Comparison of ENCODE assay signal across 1 cellular context in the genomic region with DNA sequence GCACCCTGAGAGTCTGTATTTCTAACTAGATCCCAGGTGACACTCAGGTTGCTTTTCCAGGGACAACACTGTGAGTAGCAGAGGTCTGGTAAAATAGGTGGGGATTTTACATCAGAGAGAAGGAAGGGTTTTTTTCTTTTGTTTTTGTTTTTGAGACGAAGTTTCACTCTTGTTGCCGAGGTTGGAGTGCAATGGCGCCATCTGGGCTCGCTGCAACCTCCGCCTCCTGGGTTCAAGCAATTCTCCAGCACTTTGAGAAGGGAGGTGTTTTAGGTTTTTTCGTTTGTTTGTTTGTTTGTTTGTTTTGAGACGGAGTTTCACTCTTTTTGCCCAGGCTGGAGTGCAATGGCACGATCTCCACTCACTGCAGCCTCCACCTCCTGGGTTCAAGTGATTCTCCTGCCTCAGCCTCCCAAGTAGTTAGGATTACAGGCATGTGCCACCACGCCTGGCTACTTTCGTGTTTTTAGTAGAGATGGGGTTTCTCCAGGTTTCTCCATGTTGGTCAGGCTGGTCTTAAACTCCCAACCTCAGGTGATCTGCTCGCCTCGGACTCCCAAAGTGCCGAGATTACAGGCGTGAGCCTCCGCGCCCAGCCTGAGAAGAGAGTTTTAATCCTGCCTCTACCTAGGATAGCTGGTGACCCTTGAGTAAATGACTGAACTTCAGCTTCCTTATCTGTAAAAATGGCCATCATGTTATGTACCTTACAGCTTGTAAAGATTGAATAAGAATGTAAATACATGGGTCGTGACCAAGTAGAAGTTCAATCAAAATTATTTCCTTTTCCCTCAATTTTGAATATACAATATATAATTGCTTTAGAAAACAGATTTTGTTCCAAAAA.
TF ChIP-seq lines count a peak whose summit lies in the region.

No MANE protein-coding gene starts in this region.

TF ChIP-seq in GM23338, 12 proteins besides CTCF, POLR2A, EP300 and RAD21 (continued from another document):
- TF ChIP-seq, protein P1, sequence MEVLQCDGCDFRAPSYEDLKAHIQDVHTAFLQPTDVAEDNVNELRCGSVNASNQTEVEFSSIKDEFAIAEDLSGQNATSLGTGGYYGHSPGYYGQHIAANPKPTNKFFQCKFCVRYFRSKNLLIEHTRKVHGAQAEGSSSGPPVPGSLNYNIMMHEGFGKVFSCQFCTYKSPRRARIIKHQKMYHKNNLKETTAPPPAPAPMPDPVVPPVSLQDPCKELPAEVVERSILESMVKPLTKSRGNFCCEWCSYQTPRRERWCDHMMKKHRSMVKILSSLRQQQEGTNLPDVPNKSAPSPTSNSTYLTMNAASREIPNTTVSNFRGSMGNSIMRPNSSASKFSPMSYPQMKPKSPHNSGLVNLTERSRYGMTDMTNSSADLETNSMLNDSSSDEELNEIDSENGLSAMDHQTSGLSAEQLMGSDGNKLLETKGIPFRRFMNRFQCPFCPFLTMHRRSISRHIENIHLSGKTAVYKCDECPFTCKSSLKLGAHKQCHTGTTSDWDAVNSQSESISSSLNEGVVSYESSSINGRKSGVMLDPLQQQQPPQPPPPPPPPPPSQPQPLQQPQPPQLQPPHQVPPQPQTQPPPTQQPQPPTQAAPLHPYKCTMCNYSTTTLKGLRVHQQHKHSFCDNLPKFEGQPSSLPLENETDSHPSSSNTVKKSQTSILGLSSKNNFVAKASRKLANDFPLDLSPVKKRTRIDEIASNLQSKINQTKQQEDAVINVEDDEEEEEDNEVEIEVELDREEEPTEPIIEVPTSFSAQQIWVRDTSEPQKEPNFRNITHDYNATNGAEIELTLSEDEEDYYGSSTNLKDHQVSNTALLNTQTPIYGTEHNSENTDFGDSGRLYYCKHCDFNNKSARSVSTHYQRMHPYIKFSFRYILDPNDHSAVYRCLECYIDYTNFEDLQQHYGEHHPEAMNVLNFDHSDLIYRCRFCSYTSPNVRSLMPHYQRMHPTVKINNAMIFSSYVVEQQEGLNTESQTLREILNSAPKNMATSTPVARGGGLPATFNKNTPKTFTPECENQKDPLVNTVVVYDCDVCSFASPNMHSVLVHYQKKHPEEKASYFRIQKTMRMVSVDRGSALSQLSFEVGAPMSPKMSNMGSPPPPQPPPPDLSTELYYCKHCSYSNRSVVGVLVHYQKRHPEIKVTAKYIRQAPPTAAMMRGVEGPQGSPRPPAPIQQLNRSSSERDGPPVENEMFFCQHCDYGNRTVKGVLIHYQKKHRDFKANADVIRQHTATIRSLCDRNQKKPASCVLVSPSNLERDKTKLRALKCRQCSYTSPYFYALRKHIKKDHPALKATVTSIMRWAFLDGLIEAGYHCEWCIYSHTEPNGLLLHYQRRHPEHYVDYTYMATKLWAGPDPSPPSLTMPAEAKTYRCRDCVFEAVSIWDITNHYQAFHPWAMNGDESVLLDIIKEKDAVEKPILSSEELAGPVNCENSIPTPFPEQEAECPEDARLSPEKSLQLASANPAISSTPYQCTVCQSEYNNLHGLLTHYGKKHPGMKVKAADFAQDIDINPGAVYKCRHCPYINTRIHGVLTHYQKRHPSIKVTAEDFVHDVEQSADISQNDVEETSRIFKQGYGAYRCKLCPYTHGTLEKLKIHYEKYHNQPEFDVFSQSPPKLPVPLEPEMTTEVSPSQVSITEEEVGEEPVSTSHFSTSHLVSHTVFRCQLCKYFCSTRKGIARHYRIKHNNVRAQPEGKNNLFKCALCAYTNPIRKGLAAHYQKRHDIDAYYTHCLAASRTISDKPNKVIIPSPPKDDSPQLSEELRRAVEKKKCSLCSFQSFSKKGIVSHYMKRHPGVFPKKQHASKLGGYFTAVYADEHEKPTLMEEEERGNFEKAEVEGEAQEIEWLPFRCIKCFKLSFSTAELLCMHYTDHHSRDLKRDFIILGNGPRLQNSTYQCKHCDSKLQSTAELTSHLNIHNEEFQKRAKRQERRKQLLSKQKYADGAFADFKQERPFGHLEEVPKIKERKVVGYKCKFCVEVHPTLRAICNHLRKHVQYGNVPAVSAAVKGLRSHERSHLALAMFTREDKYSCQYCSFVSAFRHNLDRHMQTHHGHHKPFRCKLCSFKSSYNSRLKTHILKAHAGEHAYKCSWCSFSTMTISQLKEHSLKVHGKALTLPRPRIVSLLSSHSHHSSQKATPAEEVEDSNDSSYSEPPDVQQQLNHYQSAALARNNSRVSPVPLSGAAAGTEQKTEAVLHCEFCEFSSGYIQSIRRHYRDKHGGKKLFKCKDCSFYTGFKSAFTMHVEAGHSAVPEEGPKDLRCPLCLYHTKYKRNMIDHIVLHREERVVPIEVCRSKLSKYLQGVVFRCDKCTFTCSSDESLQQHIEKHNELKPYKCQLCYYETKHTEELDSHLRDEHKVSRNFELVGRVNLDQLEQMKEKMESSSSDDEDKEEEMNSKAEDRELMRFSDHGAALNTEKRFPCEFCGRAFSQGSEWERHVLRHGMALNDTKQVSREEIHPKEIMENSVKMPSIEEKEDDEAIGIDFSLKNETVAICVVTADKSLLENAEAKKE (CRISPR knock-in tag; IDR thresholded peaks at IDR 0.05), result no peak
- TF ChIP-seq ZNF114 (CRISPR knock-in tag; IDR thresholded peaks at IDR 0.05), result no peak
- TF ChIP-seq, protein P2, sequence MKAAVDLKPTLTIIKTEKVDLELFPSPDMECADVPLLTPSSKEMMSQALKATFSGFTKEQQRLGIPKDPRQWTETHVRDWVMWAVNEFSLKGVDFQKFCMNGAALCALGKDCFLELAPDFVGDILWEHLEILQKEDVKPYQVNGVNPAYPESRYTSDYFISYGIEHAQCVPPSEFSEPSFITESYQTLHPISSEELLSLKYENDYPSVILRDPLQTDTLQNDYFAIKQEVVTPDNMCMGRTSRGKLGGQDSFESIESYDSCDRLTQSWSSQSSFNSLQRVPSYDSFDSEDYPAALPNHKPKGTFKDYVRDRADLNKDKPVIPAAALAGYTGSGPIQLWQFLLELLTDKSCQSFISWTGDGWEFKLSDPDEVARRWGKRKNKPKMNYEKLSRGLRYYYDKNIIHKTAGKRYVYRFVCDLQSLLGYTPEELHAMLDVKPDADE (IDR thresholded peaks at IDR 0.05), result no peak
- no peak for TF ChIP-seq STAT1 (IDR thresholded peaks at IDR 0.05; ENCODE audit: unreplicated experiment)
- no peak for TF ChIP-seq ZNF331 (CRISPR knock-in tag; IDR thresholded peaks at IDR 0.05; ENCODE audit: low read depth)
- TF ChIP-seq EZH2 (IDR thresholded peaks at IDR 0.05; ENCODE audit: low read depth, unreplicated experiment), result no peak
- TF ChIP-seq CREB1 (CRISPR knock-in tag; IDR thresholded peaks at IDR 0.05; ENCODE audit: low read depth), result no peak
- TF ChIP-seq NANOG (IDR thresholded peaks at IDR 0.05; ENCODE audit: borderline replicate concordance), result no peak
- TF ChIP-seq JUNB (IDR thresholded peaks at IDR 0.05; ENCODE audit: unreplicated experiment), result no peak
- TF ChIP-seq POLR2AphosphoS5 (IDR thresholded peaks at IDR 0.05; ENCODE audit: low read depth), result no peak
TF ChIP-seq in GM23338: peak in this region for 0.
